In genomic region chr7:19670806-19671205, GRCh38 we compare ENCODE assay signal across 23 cellular contexts.
"Had no signal": no experiment of that assay in that cellular context is flagged by ENCODE, and none has a peak within 500 bp of the region (broad histone marks: within the 10 kb centered on the region; RNA-seq: fewer than 3 reads in every experiment).

No MANE protein-coding gene starts in this region.

- DNase-seq: dermis blood vessel endothelial cell; effector CD4-positive, alpha-beta T cell; endodermal cell; erythroblast; heart left ventricle; hippocampal formation; mammary epithelial cell; mucosa of descending colon; naive thymus-derived CD8-positive, alpha-beta T cell; psoas muscle; retina; right lobe of liver; spleen; stimulated activated CD4-positive, alpha-beta T cell treated with anti-CD3 and anti-CD28 coated beads, Interleukin-15, amount 100 ng/mL, for 24 hours; stimulated activated CD4-positive, alpha-beta T cell treated with anti-CD3 and anti-CD28 coated beads, Interleukin-1b, Interleukin-23, amount 100 ng/mL, for 48 hours; stimulated activated CD4-positive, alpha-beta T cell treated with anti-CD3 and anti-CD28 coated beads, Interleukin-4, amount 100 ng/mL, for 24 hours; stimulated activated naive B cell treated with anti-CD40 and anti-IgM and Interleukin-4, amounts not matched to agents 10 μg/mL and 1 μg/mL and 100 μg/mL, for 72 hours; stimulated activated naive CD8-positive, alpha-beta T cell treated with anti-CD3 and anti-CD28 coated beads, Interleukin-15, amount 100 ng/mL, for 72 hours; testis; upper lobe of right lung had no signal

- FAIRE-seq: endothelial cell of umbilical vein, frontal cortex, islet of Langerhans had no signal
